Comparison of ENCODE assay signal across 11 cellular contexts in the genomic region with DNA sequence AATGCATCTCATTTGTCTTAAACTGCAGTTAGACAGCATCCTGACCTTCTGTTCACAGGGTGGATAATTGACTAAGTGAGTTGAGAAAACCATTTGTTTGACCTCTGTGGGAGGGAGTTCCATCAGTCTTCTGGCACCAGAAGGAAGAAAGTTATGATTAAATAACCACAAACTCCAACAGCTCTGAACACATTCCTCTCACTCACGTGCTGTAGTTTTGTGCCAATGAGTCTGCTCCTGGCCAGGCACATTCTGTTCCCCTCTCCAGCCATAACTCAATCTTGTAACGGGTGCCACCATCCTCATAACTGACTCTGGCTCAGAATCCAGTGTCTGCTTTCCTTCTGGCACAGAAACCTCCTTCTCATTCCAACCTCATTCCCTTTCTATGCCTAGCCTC.
DNase-seq lines count a peak whose midpoint lies in the region; ATAC-seq and TF ChIP-seq lines count a peak whose summit lies in the region.
"Had no signal": no experiment of that assay in that cellular context is flagged by ENCODE, and none has a peak within 500 bp of the region (broad histone marks: within the 10 kb centered on the region; RNA-seq: fewer than 3 reads in every experiment).

No MANE protein-coding gene starts in this region.

- DNase-seq in fibroblast of lung (ENCODE audit: low read depth in 2 of 2) (peak; percentile 86 to 97), omental fat pad (ENCODE audit: low spot score) (no peak)
- no peak for DNase-seq in activated T-helper 2 cell treated with anti-CD3 and anti-CD28 coated beads, Interferon-gamma antibody, Interleukin-2, Interleukin-4, amounts not matched to agents 10 μg/mL and 5 μg/mL and 100 μg/mL, durations not matched to agents 14 hours and 24 hours and 36 hours (ENCODE audit: low spot score)
- no peak for DNase-seq in activated naive CD4-positive, alpha-beta T cell treated with anti-CD3 and anti-CD28 coated beads for 36 hours
- DNase-seq: NCI-H1694; stimulated activated CD4-positive, alpha-beta T cell treated with anti-CD3 and anti-CD28 coated beads, Interleukin-4, amount 100 ng/mL, for 24 hours had no signal

- CTCF ChIA-PET in activated naive CD4-positive, alpha-beta T cell treated with anti-CD3 and anti-CD28 coated beads for 36 hours (lab: Charles Lee) = no interaction called here

- ATAC-seq in omental fat pad (ENCODE audit: low FRiP score) = peak; percentile 94
- ATAC-seq in GM18502 (IDR thresholded peaks at IDR 0.05; ENCODE audit: poor library complexity, unreplicated experiment) = no peak
- ATAC-seq in GM21576 (IDR thresholded peaks at IDR 0.05; ENCODE audit: unreplicated experiment) = no peak

- intact Hi-C loops in activated T-helper 2 cell treated with anti-CD3 and anti-CD28 coated beads, Interferon-gamma antibody, Interleukin-2, Interleukin-4, amounts not matched to agents 10 μg/mL and 5 μg/mL and 100 μg/mL, durations not matched to agents 14 hours and 24 hours and 36 hours (cut with micrococcal nuclease) = no loop called here
- intact Hi-C loops in activated naive CD4-positive, alpha-beta T cell treated with anti-CD3 and anti-CD28 coated beads for 36 hours (cut with micrococcal nuclease) = no loop called here

- H3K9me2 ChIP-seq in Loucy (replicated peaks; ENCODE audit: low read depth, low read length) = no peaks in the 10 kb centered on the region

- H3K79me2 ChIP-seq in ACC112 (ENCODE audit: control insufficient read depth, insufficient read depth, low read length, unreplicated experiment) = no peaks in the 10 kb centered on the region
- no peaks in the 10 kb centered on the region for H3K79me2 ChIP-seq in Loucy (ENCODE audit: insufficient read depth, low read length)
- no peaks in the 10 kb centered on the region for H3K79me2 ChIP-seq in fibroblast of lung (ENCODE audit: control insufficient read depth, insufficient read depth, low read length)

- H3K4me1 ChIP-seq in ACC112 (ENCODE audit: control insufficient read depth, insufficient read depth, low read length, unreplicated experiment) (peaks cover 4% of the 10 kb centered on the region), Loucy (ENCODE audit: insufficient read depth, low read length, poor library complexity, severe bottlenecking) (no peaks in the 10 kb centered on the region), fibroblast of lung (ENCODE audit: control insufficient read depth, extremely low read depth, insufficient read depth, low read length) (no peaks in the 10 kb centered on the region)
- H3K4me1 ChIP-seq: BLaER1 had no signal

- no peaks in the 10 kb centered on the region for H3K27me3 Mint-ChIP-seq in activated T-helper 2 cell treated with anti-CD3 and anti-CD28 coated beads, Interferon-gamma antibody, Interleukin-2, Interleukin-4, amounts not matched to agents 10 μg/mL and 5 μg/mL and 100 μg/mL, durations not matched to agents 14 hours and 24 hours and 36 hours (ENCODE audit: low read depth)
- H3K27me3 Mint-ChIP-seq in activated naive CD4-positive, alpha-beta T cell treated with anti-CD3 and anti-CD28 coated beads for 36 hours (ENCODE audit: low read depth) = no peaks in the 10 kb centered on the region

- TF ChIP-seq CTCF in Loucy (conservative IDR thresholded peaks at IDR 0.05; ENCODE audit: low read length) = no peak
- TF ChIP-seq CTCF in fibroblast of lung (conservative IDR thresholded peaks at IDR 0.05 in 1 of 2, IDR thresholded peaks at IDR 0.05 in 1 of 2; ENCODE audit: low read depth in 1 of 2, low read length in 2 of 2) = no peak
- no peak for TF ChIP-seq CTCF in omental fat pad (IDR thresholded peaks at IDR 0.05)

- H3K9ac ChIP-seq in Loucy (ENCODE audit: low read depth, low read length, poor library complexity, severe bottlenecking) = no peak overlapping the region
- H3K9ac ChIP-seq in fibroblast of lung (ENCODE audit: insufficient read depth, low read length) = no peak overlapping the region
- H3K9ac ChIP-seq: BLaER1 had no signal

- H3K27ac Mint-ChIP-seq in activated T-helper 2 cell treated with anti-CD3 and anti-CD28 coated beads, Interferon-gamma antibody, Interleukin-2, Interleukin-4, amounts not matched to agents 10 μg/mL and 5 μg/mL and 100 μg/mL, durations not matched to agents 14 hours and 24 hours and 36 hours = no peak overlapping the region
- H3K27ac Mint-ChIP-seq in activated naive CD4-positive, alpha-beta T cell treated with anti-CD3 and anti-CD28 coated beads for 36 hours = no peak overlapping the region

- H3K4me2 ChIP-seq in Loucy (ENCODE audit: low read depth, low read length, poor library complexity, severe bottlenecking) (no peak overlapping the region), fibroblast of lung (ENCODE audit: extremely low read depth, insufficient read depth, low read length) (no peak overlapping the region)
- H3K4me2 ChIP-seq: BLaER1 had no signal

- H3K4me3 Mint-ChIP-seq in activated T-helper 2 cell treated with anti-CD3 and anti-CD28 coated beads, Interferon-gamma antibody, Interleukin-2, Interleukin-4, amounts not matched to agents 10 μg/mL and 5 μg/mL and 100 μg/mL, durations not matched to agents 14 hours and 24 hours and 36 hours (ENCODE audit: low read depth) = no peak overlapping the region
- H3K4me3 Mint-ChIP-seq in activated naive CD4-positive, alpha-beta T cell treated with anti-CD3 and anti-CD28 coated beads for 36 hours = no peak overlapping the region

- no peaks in the 10 kb centered on the region for H3K9me3 ChIP-seq in Loucy (ENCODE audit: insufficient read depth, low read depth, low read length)
- H3K9me3 ChIP-seq in fibroblast of lung (ENCODE audit: control insufficient read depth, insufficient read depth, low read depth, low read length) = no peaks in the 10 kb centered on the region
- H3K9me3 ChIP-seq: BLaER1 had no signal

- no peaks in the 10 kb centered on the region for H4K20me1 ChIP-seq in Loucy (ENCODE audit: insufficient read depth, low read length, poor library complexity, severe bottlenecking)
- H4K20me1 ChIP-seq in fibroblast of lung (ENCODE audit: control insufficient read depth, extremely low read depth, insufficient read depth, low read length) = no peaks in the 10 kb centered on the region
- H4K20me1 ChIP-seq: BLaER1 had no signal

- no peaks in the 10 kb centered on the region for H3K4me1 Mint-ChIP-seq in activated T-helper 2 cell treated with anti-CD3 and anti-CD28 coated beads, Interferon-gamma antibody, Interleukin-2, Interleukin-4, amounts not matched to agents 10 μg/mL and 5 μg/mL and 100 μg/mL, durations not matched to agents 14 hours and 24 hours and 36 hours (ENCODE audit: low read depth)
- no peaks in the 10 kb centered on the region for H3K4me1 Mint-ChIP-seq in activated naive CD4-positive, alpha-beta T cell treated with anti-CD3 and anti-CD28 coated beads for 36 hours (ENCODE audit: low read depth)

- H2AFZ ChIP-seq in ACC112 (ENCODE audit: low read length, unreplicated experiment) (peak overlapping the region; percentile 90), Loucy (ENCODE audit: low read length) (peak overlapping the region; percentile 19; the same call in 1 of the 2 replicates), fibroblast of lung (ENCODE audit: low read length) (no peak overlapping the region)

- H3F3A ChIP-seq in Loucy (ENCODE audit: low read depth) = no peaks in the 10 kb centered on the region

- H3K36me3 Mint-ChIP-seq in activated T-helper 2 cell treated with anti-CD3 and anti-CD28 coated beads, Interferon-gamma antibody, Interleukin-2, Interleukin-4, amounts not matched to agents 10 μg/mL and 5 μg/mL and 100 μg/mL, durations not matched to agents 14 hours and 24 hours and 36 hours (ENCODE audit: low read depth) = no peaks in the 10 kb centered on the region
- H3K36me3 Mint-ChIP-seq in activated naive CD4-positive, alpha-beta T cell treated with anti-CD3 and anti-CD28 coated beads for 36 hours (ENCODE audit: low read depth) = no peaks in the 10 kb centered on the region

- H3K27ac ChIP-seq in ACC112 (ENCODE audit: low read depth, low read length) = no peak overlapping the region; the same call in 1 of the 2 replicates
- no peak overlapping the region for H3K27ac ChIP-seq in fibroblast of lung (ENCODE audit: insufficient read depth, low read length)
- H3K27ac ChIP-seq: BLaER1 had no signal

- H3K4me3 ChIP-seq in ACC112 (ENCODE audit: low read depth, low read length) (no peak overlapping the region), Loucy (ENCODE audit: low read length, poor library complexity, severe bottlenecking) (no peak overlapping the region), fibroblast of lung (replicated peaks in 1 of 4; ENCODE audit: control extremely low read depth in 1 of 4, insufficient read depth in 1 of 4, low read depth in 3 of 4, low read length in 4 of 4) (no peak overlapping the region)
- H3K4me3 ChIP-seq: BLaER1 had no signal

- H3K9me3 Mint-ChIP-seq in activated T-helper 2 cell treated with anti-CD3 and anti-CD28 coated beads, Interferon-gamma antibody, Interleukin-2, Interleukin-4, amounts not matched to agents 10 μg/mL and 5 μg/mL and 100 μg/mL, durations not matched to agents 14 hours and 24 hours and 36 hours = peaks cover 13% of the 10 kb centered on the region
- peaks cover 3% of the 10 kb centered on the region for H3K9me3 Mint-ChIP-seq in activated naive CD4-positive, alpha-beta T cell treated with anti-CD3 and anti-CD28 coated beads for 36 hours

- H3K36me3 ChIP-seq in ACC112 (ENCODE audit: insufficient read depth, low read length) (no peaks in the 10 kb centered on the region), Loucy (ENCODE audit: insufficient read depth, low read length) (no peaks in the 10 kb centered on the region), fibroblast of lung (ENCODE audit: control insufficient read depth, insufficient read depth, low read length) (no peaks in the 10 kb centered on the region)
- H3K36me3 ChIP-seq: BLaER1 had no signal

- H3K27me3 ChIP-seq in ACC112 (ENCODE audit: insufficient read depth, low read length) (no peaks in the 10 kb centered on the region), Loucy (ENCODE audit: insufficient read depth, low read length, poor library complexity, severe bottlenecking) (no peaks in the 10 kb centered on the region), fibroblast of lung (ENCODE audit: control insufficient read depth, insufficient read depth, low read length) (no peaks in the 10 kb centered on the region)
- H3K27me3 ChIP-seq: BLaER1 had no signal

Comparison
In these comparisons a context has a peak if more than half of its experiments do, and no peak if none do; other contexts are left out.
1. DNase-seq: peak in fibroblast of lung (2 of 2); none in omental fat pad (single experiment), activated T-helper 2 cell treated with anti-CD3 and anti-CD28 coated beads, Interferon-gamma antibody, Interleukin-2, Interleukin-4, amounts not matched to agents 10 μg/mL and 5 μg/mL and 100 μg/mL, durations not matched to agents 14 hours and 24 hours and 36 hours (single experiment) and activated naive CD4-positive, alpha-beta T cell treated with anti-CD3 and anti-CD28 coated beads for 36 hours (single experiment).